ENCODE assay signal across 1 cellular context in the genomic region with DNA sequence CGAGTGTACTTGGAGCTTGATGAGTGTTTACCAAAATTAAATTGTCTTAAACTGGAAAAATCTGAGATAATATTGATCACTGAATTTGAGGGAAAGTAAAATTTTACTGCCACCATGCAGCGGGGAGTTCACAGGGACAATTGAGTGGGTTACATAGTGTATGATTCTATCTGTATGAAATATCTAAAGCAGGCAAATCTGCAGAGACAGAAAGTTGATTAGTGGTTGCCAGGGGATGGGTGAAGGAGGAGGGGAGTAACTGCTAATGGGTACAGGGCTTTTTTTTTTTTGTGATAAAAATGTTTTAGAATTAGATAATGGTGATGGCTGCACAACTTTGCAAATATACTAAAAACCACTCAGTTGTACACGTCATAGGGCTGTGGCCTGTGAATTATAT.
TF ChIP-seq lines count a peak whose summit lies in the region.

No MANE protein-coding gene starts in this region.

TF ChIP-seq in SK-N-SH, 30 proteins besides CTCF, POLR2A, EP300 and RAD21 (continued from another document):
- TF ChIP-seq REST (IDR thresholded peaks at IDR 0.05; ENCODE audit: low read depth, low read length) (no peak), TCF12 (IDR thresholded peaks at IDR 0.05) (no peak), MXI1 (IDR thresholded peaks at IDR 0.05; ENCODE audit: low read depth, low read length) (no peak), CHD2 (IDR thresholded peaks at IDR 0.05; ENCODE audit: low read length, partially characterized antibody) (peak; percentile 9), SIN3A (IDR thresholded peaks at IDR 0.05; ENCODE audit: borderline replicate concordance, low read depth, low read length) (no peak)
- TF ChIP-seq, protein P1, sequence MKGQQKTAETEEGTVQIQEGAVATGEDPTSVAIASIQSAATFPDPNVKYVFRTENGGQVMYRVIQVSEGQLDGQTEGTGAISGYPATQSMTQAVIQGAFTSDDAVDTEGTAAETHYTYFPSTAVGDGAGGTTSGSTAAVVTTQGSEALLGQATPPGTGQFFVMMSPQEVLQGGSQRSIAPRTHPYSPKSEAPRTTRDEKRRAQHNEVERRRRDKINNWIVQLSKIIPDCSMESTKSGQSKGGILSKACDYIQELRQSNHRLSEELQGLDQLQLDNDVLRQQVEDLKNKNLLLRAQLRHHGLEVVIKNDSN (IDR thresholded peaks at IDR 0.05; ENCODE audit: borderline replicate concordance, low read depth), result no peak
